In genomic region chr4:154617820-154618317, GRCh38 we compare ENCODE assay signal across 1 cellular context.
TF ChIP-seq lines count a peak whose summit lies in the region.

No MANE protein-coding gene starts in this region.

TF ChIP-seq in HepG2, 621 proteins besides CTCF, POLR2A, EP300 and RAD21 (continued from another document and continues in another):
- no peak for TF ChIP-seq ATF5 (CRISPR knock-in tag; IDR thresholded peaks at IDR 0.05; ENCODE audit: low read depth)
- no peak for TF ChIP-seq PRMT3 (CRISPR knock-in tag; IDR thresholded peaks at IDR 0.05; ENCODE audit: borderline replicate concordance, low read depth)
- no peak for TF ChIP-seq ZBTB42 (CRISPR knock-in tag; IDR thresholded peaks at IDR 0.05)
- TF ChIP-seq, protein P1, sequence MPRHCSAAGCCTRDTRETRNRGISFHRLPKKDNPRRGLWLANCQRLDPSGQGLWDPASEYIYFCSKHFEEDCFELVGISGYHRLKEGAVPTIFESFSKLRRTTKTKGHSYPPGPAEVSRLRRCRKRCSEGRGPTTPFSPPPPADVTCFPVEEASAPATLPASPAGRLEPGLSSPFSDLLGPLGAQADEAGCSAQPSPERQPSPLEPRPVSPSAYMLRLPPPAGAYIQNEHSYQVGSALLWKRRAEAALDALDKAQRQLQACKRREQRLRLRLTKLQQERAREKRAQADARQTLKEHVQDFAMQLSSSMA (CRISPR knock-in tag; IDR thresholded peaks at IDR 0.05) = no peak
- TF ChIP-seq RFXANK (CRISPR knock-in tag; IDR thresholded peaks at IDR 0.05) = peak; percentile 47; the same call in 1 of the 2 replicates
- TF ChIP-seq, protein P2, sequence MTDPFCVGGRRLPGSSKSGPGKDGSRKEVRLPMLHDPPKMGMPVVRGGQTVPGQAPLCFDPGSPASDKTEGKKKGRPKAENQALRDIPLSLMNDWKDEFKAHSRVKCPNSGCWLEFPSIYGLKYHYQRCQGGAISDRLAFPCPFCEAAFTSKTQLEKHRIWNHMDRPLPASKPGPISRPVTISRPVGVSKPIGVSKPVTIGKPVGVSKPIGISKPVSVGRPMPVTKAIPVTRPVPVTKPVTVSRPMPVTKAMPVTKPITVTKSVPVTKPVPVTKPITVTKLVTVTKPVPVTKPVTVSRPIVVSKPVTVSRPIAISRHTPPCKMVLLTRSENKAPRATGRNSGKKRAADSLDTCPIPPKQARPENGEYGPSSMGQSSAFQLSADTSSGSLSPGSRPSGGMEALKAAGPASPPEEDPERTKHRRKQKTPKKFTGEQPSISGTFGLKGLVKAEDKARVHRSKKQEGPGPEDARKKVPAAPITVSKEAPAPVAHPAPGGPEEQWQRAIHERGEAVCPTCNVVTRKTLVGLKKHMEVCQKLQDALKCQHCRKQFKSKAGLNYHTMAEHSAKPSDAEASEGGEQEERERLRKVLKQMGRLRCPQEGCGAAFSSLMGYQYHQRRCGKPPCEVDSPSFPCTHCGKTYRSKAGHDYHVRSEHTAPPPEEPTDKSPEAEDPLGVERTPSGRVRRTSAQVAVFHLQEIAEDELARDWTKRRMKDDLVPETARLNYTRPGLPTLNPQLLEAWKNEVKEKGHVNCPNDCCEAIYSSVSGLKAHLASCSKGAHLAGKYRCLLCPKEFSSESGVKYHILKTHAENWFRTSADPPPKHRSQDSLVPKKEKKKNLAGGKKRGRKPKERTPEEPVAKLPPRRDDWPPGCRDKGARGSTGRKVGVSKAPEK (CRISPR knock-in tag; IDR thresholded peaks at IDR 0.05; ENCODE audit: borderline replicate concordance) = peak; percentile 94; the same call in 1 of the 2 replicates
- TF ChIP-seq SMARCE1 (IDR thresholded peaks at IDR 0.05; ENCODE audit: borderline replicate concordance) = no peak
- no peak for TF ChIP-seq MTA3 (CRISPR knock-in tag; IDR thresholded peaks at IDR 0.05)
- TF ChIP-seq ZNF205 (CRISPR knock-in tag; IDR thresholded peaks at IDR 0.05) = peak; percentile 89; the same call in 1 of the 2 replicates
- peak; percentile 49 for TF ChIP-seq PHF5A (CRISPR knock-in tag; IDR thresholded peaks at IDR 0.05; ENCODE audit: low read depth, unreplicated experiment)
- peak; percentile 99 for TF ChIP-seq HNF4A (CRISPR knock-in tag; IDR thresholded peaks at IDR 0.05)
- peak; percentile 62; the same call in 1 of the 2 replicates for TF ChIP-seq ZMYM2 (CRISPR knock-in tag; IDR thresholded peaks at IDR 0.05)
- TF ChIP-seq, protein P3, sequence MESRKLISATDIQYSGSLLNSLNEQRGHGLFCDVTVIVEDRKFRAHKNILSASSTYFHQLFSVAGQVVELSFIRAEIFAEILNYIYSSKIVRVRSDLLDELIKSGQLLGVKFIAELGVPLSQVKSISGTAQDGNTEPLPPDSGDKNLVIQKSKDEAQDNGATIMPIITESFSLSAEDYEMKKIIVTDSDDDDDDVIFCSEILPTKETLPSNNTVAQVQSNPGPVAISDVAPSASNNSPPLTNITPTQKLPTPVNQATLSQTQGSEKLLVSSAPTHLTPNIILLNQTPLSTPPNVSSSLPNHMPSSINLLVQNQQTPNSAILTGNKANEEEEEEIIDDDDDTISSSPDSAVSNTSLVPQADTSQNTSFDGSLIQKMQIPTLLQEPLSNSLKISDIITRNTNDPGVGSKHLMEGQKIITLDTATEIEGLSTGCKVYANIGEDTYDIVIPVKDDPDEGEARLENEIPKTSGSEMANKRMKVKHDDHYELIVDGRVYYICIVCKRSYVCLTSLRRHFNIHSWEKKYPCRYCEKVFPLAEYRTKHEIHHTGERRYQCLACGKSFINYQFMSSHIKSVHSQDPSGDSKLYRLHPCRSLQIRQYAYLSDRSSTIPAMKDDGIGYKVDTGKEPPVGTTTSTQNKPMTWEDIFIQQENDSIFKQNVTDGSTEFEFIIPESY (CRISPR knock-in tag; IDR thresholded peaks at IDR 0.05) = no peak; the same call in 1 of the 2 replicates
- TF ChIP-seq, protein P4, sequence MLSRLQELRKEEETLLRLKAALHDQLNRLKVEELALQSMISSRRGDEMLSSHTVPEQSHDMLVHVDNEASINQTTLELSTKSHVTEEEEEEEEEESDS (CRISPR knock-in tag; IDR thresholded peaks at IDR 0.05; ENCODE audit: borderline replicate concordance) = 0 out of 2 replicates have a peak, but pooled peaks have one; percentile 55
- no peak for TF ChIP-seq ZNF335 (CRISPR knock-in tag; IDR thresholded peaks at IDR 0.05)
- peak; percentile 46; the same call in 1 of the 2 replicates for TF ChIP-seq ARID4A (CRISPR knock-in tag; IDR thresholded peaks at IDR 0.05; ENCODE audit: borderline replicate concordance)
- TF ChIP-seq JUNB (CRISPR knock-in tag; IDR thresholded peaks at IDR 0.05; ENCODE audit: borderline replicate concordance) = peak; percentile 85; the same call in 1 of the 2 replicates
- TF ChIP-seq, protein P5, sequence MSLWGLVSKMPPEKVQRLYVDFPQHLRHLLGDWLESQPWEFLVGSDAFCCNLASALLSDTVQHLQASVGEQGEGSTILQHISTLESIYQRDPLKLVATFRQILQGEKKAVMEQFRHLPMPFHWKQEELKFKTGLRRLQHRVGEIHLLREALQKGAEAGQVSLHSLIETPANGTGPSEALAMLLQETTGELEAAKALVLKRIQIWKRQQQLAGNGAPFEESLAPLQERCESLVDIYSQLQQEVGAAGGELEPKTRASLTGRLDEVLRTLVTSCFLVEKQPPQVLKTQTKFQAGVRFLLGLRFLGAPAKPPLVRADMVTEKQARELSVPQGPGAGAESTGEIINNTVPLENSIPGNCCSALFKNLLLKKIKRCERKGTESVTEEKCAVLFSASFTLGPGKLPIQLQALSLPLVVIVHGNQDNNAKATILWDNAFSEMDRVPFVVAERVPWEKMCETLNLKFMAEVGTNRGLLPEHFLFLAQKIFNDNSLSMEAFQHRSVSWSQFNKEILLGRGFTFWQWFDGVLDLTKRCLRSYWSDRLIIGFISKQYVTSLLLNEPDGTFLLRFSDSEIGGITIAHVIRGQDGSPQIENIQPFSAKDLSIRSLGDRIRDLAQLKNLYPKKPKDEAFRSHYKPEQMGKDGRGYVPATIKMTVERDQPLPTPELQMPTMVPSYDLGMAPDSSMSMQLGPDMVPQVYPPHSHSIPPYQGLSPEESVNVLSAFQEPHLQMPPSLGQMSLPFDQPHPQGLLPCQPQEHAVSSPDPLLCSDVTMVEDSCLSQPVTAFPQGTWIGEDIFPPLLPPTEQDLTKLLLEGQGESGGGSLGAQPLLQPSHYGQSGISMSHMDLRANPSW (CRISPR knock-in tag; IDR thresholded peaks at IDR 0.05; ENCODE audit: borderline replicate concordance) = no peak
- peak; percentile 96 for TF ChIP-seq ZKSCAN8 (CRISPR knock-in tag; IDR thresholded peaks at IDR 0.05; ENCODE audit: borderline replicate concordance)
- TF ChIP-seq ZNF275 (CRISPR knock-in tag; IDR thresholded peaks at IDR 0.05; ENCODE audit: borderline replicate concordance) = no peak
- peak; percentile 85 for TF ChIP-seq ZNF331 (CRISPR knock-in tag; IDR thresholded peaks at IDR 0.05)
- TF ChIP-seq ZNF121 (CRISPR knock-in tag; IDR thresholded peaks at IDR 0.05) = 0 out of 2 replicates have a peak, but pooled peaks have one; percentile 29
- peak; percentile 65; the same call in 1 of the 2 replicates for TF ChIP-seq EHMT2 (IDR thresholded peaks at IDR 0.05; ENCODE audit: borderline replicate concordance, low read depth, low read length)
- peak; percentile 100 for TF ChIP-seq ARID5B (CRISPR knock-in tag; IDR thresholded peaks at IDR 0.05)
- TF ChIP-seq ZBTB3 (CRISPR knock-in tag; IDR thresholded peaks at IDR 0.05; ENCODE audit: borderline replicate concordance, low read depth) = peak; percentile 85
- peak; percentile 12 for TF ChIP-seq YY1 (IDR thresholded peaks at IDR 0.05; ENCODE audit: insufficient read depth, insufficient replicate concordance, low read depth, low read length)
- no peak for TF ChIP-seq RORA (CRISPR knock-in tag; IDR thresholded peaks at IDR 0.05)
- peak; percentile 91 for TF ChIP-seq KLF11 (CRISPR knock-in tag; IDR thresholded peaks at IDR 0.05)
- no peak for TF ChIP-seq THYN1 (CRISPR knock-in tag; IDR thresholded peaks at IDR 0.05; ENCODE audit: borderline replicate concordance, low read depth)
- peak; percentile 30; the same call in 1 of the 2 replicates for TF ChIP-seq KLF9 (CRISPR knock-in tag; IDR thresholded peaks at IDR 0.05; ENCODE audit: low read depth)
- TF ChIP-seq RFX3 (CRISPR knock-in tag; IDR thresholded peaks at IDR 0.05) = peak; percentile 56
- TF ChIP-seq GMEB1 (CRISPR knock-in tag; IDR thresholded peaks at IDR 0.05; ENCODE audit: borderline replicate concordance) = peak; percentile 65; the same call in 1 of the 2 replicates
- no peak; the same call in 1 of the 2 replicates for TF ChIP-seq ZC3H13 (CRISPR knock-in tag; IDR thresholded peaks at IDR 0.05)
- no peak for TF ChIP-seq ZNF790 (CRISPR knock-in tag; IDR thresholded peaks at IDR 0.05; ENCODE audit: borderline replicate concordance)
- no peak for TF ChIP-seq ZNF883 (CRISPR knock-in tag; IDR thresholded peaks at IDR 0.05; ENCODE audit: not compliant biosample characterization)
- peak; percentile 51; the same call in 1 of the 2 replicates for TF ChIP-seq ZNF12 (CRISPR knock-in tag; IDR thresholded peaks at IDR 0.05)
- TF ChIP-seq ZNF431 (CRISPR knock-in tag; IDR thresholded peaks at IDR 0.05; ENCODE audit: borderline replicate concordance, low read depth) = peak; percentile 35; the same call in 1 of the 2 replicates
- TF ChIP-seq ZNF350 (CRISPR knock-in tag; IDR thresholded peaks at IDR 0.05; ENCODE audit: borderline replicate concordance, low read depth) = no peak
- TF ChIP-seq MED1 (CRISPR knock-in tag; IDR thresholded peaks at IDR 0.05) = peak; percentile 98
